Comparison of ENCODE assay signal across 14 cellular contexts in the genomic region with DNA sequence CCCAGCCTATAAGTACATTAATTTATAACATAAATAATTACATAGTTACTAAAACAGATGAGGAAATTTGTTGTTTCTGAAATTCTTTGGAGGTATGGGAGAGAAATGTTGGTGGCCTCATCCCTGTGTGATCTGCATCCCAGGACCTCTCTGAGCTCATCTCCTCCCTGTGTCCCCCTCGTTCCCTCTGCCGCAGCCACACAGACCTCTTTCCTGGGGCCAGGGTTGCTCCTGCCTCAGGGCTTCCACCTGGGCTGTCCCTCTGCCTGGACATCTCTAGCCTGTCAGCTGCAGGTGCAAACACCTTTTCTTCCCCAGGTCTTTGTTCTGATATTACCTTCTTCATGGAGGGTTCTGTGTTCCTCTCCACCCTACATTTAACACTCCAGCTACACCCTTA.
"Had no signal": no experiment of that assay in that cellular context is flagged by ENCODE, and none has a peak within 500 bp of the region (broad histone marks: within the 10 kb centered on the region; RNA-seq: fewer than 3 reads in every experiment).

No MANE protein-coding gene starts in this region.

- DNase-seq: activated CD4-positive, alpha-beta T cell treated with anti-CD3 and anti-CD28 coated beads for 1 hour; activated CD4-positive, alpha-beta T cell treated with anti-CD3 and anti-CD28 coated beads, Interleukin-2, amount 50 U/mL, for 4 hours; activated CD8-positive, alpha-beta memory T cell treated with anti-CD3 and anti-CD28 coated beads, Interleukin-2, amount 10 ng/mL, durations not matched to agents 7 days and 5 days; activated effector memory CD4-positive, alpha-beta T cell treated with anti-CD3 and anti-CD28 coated beads, Interleukin-2, amount 50 U/mL, for 16 hours; activated naive CD8-positive, alpha-beta T cell treated with anti-CD3 and anti-CD28 coated beads, Interleukin-2, amount 10 ng/mL, durations not matched to agents 7 days and 5 days; activated T-cell treated with anti-CD3 and anti-CD28 coated beads, Interleukin-2, amount 50 U/mL, for 1 hour; aorta; dermis blood vessel endothelial cell; heart right ventricle; mesendoderm; SK-N-SH; stimulated activated naive CD4-positive, alpha-beta T cell had no signal

- H3K27ac Mint-ChIP-seq: activated CD8-positive, alpha-beta memory T cell treated with anti-CD3 and anti-CD28 coated beads, Interleukin-2, amount 10 ng/mL, durations not matched to agents 7 days and 5 days; neural progenitor cell had no signal

- H3K27me3 Mint-ChIP-seq: activated CD8-positive, alpha-beta memory T cell treated with anti-CD3 and anti-CD28 coated beads, Interleukin-2, amount 10 ng/mL, durations not matched to agents 7 days and 5 days; activated naive CD8-positive, alpha-beta T cell treated with anti-CD3 and anti-CD28 coated beads, Interleukin-2, amount 10 ng/mL, durations not matched to agents 7 days and 5 days had no signal

- ATAC-seq: activated CD8-positive, alpha-beta memory T cell treated with anti-CD3 and anti-CD28 coated beads, Interleukin-2, amount 10 ng/mL, durations not matched to agents 7 days and 5 days; gastroesophageal sphincter; heart right ventricle had no signal

- H3K4me3 Mint-ChIP-seq: activated CD8-positive, alpha-beta memory T cell treated with anti-CD3 and anti-CD28 coated beads, Interleukin-2, amount 10 ng/mL, durations not matched to agents 7 days and 5 days had no signal
